Comparison of ENCODE assay signal across 12 cellular contexts in genomic region chr12:67716817-67717216, GRCh38.
DNase-seq lines count a peak whose midpoint lies in the region; ATAC-seq, FAIRE-seq and TF ChIP-seq lines count a peak whose summit lies in the region.
"Had no signal": no experiment of that assay in that cellular context is flagged by ENCODE, and none has a peak within 500 bp of the region (broad histone marks: within the 10 kb centered on the region; RNA-seq: fewer than 3 reads in every experiment).

No MANE protein-coding gene starts in this region.

- H3K27me3 Mint-ChIP-seq in T-cell: peaks cover 0 to 2% of the 10 kb centered on the region in 2 donors

- 71 to 98% (median 81%) methylated on average over 1 of the region's 1 CpG for WGBS in spleen, 5 donors

- H3K4me1 ChIP-seq in lower lobe of right lung (peaks cover 11% of the 10 kb centered on the region), spleen (no peaks in the 10 kb centered on the region)
- H3K4me1 ChIP-seq: colonic mucosa had no signal

- intact Hi-C loops in lower lobe of right lung (cut with DNase I) (no loop called here), spleen (cut with DNase I; ENCODE audit: low total_unique reads) (no loop called here)

- TF ChIP-seq POLR2A in spleen (IDR thresholded peaks at IDR 0.05): no peak

- CTCF ChIA-PET in AG04449 (lab: Yijun Ruan, JAX): no interaction called here
- CTCF ChIA-PET in T-cell (lab: Charles Lee): no interaction called here

- POLR2A ChIA-PET in AG04449 (lab: Yijun Ruan, JAX): interaction anchor here (1.0 kb wide), 1 partner anchor 11 kb away, joined by 7 read pairs; no protein-coding TSS in a partner anchor
- POLR2A ChIA-PET in T-cell (lab: Charles Lee): interaction anchor here in 1 of 2 donors (0.5 kb wide), 1 partner anchor 49 kb away, joined by 3 read pairs; no protein-coding TSS in a partner anchor

- FAIRE-seq in RCC 7860 (lab: Jason Lieb, UNC): peak; percentile 2
- FAIRE-seq: urothelium cell line had no signal

- H3K27ac ChIP-seq in lower lobe of right lung (no peak overlapping the region), spleen (no peak overlapping the region)
- H3K27ac ChIP-seq: colonic mucosa had no signal

- no peak overlapping the region for H3K4me3 ChIP-seq in AG04449 (ENCODE audit: low read depth, low read length)
- H3K4me3 ChIP-seq in lower lobe of right lung: no peak overlapping the region
- H3K4me3 ChIP-seq in spleen: no peak overlapping the region
- H3K4me3 ChIP-seq: colonic mucosa had no signal

- H3K27ac Mint-ChIP-seq in T-cell: no peak overlapping the region

- H3K36me3 Mint-ChIP-seq in T-cell: peaks cover 3% of the 10 kb centered on the region

- peaks cover 4% of the 10 kb centered on the region in 3 donors for H3K4me1 Mint-ChIP-seq in T-cell

- TF ChIP-seq CTCF in AG04449 (IDR thresholded peaks at IDR 0.05; ENCODE audit: insufficient read depth, low read length, missing control alignments): no peak
- TF ChIP-seq CTCF in lower lobe of right lung (IDR thresholded peaks at IDR 0.05): no peak
- TF ChIP-seq CTCF in spleen (IDR thresholded peaks at IDR 0.05 in 8 of 11, conservative IDR thresholded peaks at IDR 0.05 in 3 of 11): no peak

- H3K27me3 ChIP-seq in lower lobe of right lung (ENCODE audit: low read depth) (no peaks in the 10 kb centered on the region), spleen (replicated peaks in 1 of 7) (no peaks in the 10 kb centered on the region)
- H3K27me3 ChIP-seq: colonic mucosa had no signal

- H3K36me3 ChIP-seq in lower lobe of right lung (no peaks in the 10 kb centered on the region), spleen (no peaks in the 10 kb centered on the region)
- H3K36me3 ChIP-seq: colonic mucosa had no signal

- peak; percentile 60 for DNase-seq in AG04449 (ENCODE audit: low read depth, low spot score)
- DNase-seq in RCC 7860 (ENCODE audit: low spot score): peak; percentile 57
- peak; percentile 75 for DNase-seq in fibroblast of gingiva (ENCODE audit: low read depth)
- DNase-seq in lower lobe of right lung: no peak
- no peak for DNase-seq in T-cell
- no peak for DNase-seq in NCI-H1417 (lab: John Stamatoyannopoulos, UW)
- no peak for DNase-seq in spleen
- DNase-seq: activated CD4-positive, alpha-beta T cell treated with anti-CD3 and anti-CD28 coated beads, Interleukin-2, amount 50 U/mL, for 1 hour; colonic mucosa; OCI-M1 had no signal

- no peak overlapping the region for H3K4me3 Mint-ChIP-seq in T-cell

- no peaks in the 10 kb centered on the region for H3K9me3 Mint-ChIP-seq in T-cell

- peak; percentile 51 to 83 for ATAC-seq in lower lobe of right lung
- no peak for ATAC-seq in HG02642 (IDR thresholded peaks at IDR 0.05; ENCODE audit: poor library complexity, unreplicated experiment)
- ATAC-seq in T-cell (replicated peaks in 1 of 4): no peak

- H3K9me3 ChIP-seq in lower lobe of right lung (no peaks in the 10 kb centered on the region), spleen (no peaks in the 10 kb centered on the region)
- H3K9me3 ChIP-seq: colonic mucosa had no signal

Comparison
In these comparisons a context has a peak if more than half of its experiments do, and no peak if none do; other contexts are left out.
1. DNase-seq: peak in AG04449 (single experiment), RCC 7860 (single experiment) and fibroblast of gingiva (single experiment); none in lower lobe of right lung (single experiment), T-cell (0 of 34), NCI-H1417 (0 of 3) and spleen (single experiment).
2. ATAC-seq: peak in lower lobe of right lung (2 of 2); none in HG02642 (single experiment) and T-cell (0 of 4).